ENCODE assay signal across 12 cellular contexts in the genomic region with DNA sequence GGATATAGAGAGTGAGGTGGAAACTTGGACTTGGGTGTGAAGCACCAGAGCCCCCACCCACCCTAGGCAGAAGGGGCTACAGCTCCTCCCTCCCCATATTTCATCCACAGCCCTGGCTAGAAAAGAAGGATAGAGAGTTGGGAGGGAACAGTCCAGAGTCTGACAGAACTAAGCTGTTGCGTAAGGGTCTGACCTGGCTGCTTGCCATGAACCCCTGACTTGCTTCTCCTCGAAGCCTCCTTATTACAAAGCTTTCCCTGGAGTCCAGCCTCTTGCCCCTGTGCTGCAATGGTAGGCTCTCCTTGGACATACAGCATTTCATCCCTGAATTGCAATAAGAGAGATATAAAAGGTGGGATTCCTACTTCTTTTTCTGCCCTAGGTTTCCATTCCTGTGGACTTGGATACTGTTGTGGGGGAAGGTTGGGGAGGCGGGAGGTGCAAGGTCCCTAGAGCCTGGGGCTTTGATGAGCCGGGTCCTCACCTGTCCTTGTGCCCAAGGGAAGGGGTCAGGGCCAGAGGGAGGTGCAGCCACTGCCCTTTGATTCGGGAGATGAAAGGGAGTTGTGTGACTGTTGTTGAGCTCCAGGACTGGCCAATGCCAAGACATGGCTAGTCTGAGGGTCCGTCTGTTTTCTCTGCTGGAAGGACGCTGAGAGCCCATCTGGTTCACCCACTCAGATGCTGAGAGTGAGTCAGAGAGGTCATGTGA. TPM values are rescaled to one million over a fixed set of nuclear protein-coding genes. Genes with fewer than 3 reads are reported as not detected.
DNase-seq lines count a peak whose midpoint lies in the region; ATAC-seq and TF ChIP-seq lines count a peak whose summit lies in the region.
"Had no signal": no experiment of that assay in that cellular context is flagged by ENCODE, and none has a peak within 500 bp of the region (broad histone marks: within the 10 kb centered on the region; RNA-seq: fewer than 3 reads in every experiment).

No MANE protein-coding gene starts in this region.

- H3K36me3 Mint-ChIP-seq in natural killer cell (no peaks in the 10 kb centered on the region), endodermal cell (ENCODE audit: low read depth) (no peaks in the 10 kb centered on the region)

- H3K36me3 ChIP-seq in endodermal cell (ENCODE audit: control insufficient read depth, insufficient read depth, low read length): no peaks in the 10 kb centered on the region

- peaks cover 6% of the 10 kb centered on the region for H3K4me1 ChIP-seq in endodermal cell (ENCODE audit: control insufficient read depth, insufficient read depth, low read length)

- WGBS in endodermal cell (ENCODE audit: insufficient coverage in 1 of 2, insufficient read length in 1 of 2), 2 experiments: 39 to 80% methylated on average over 2 to 7 of the region's 7 CpGs

- H3K4me1 Mint-ChIP-seq in natural killer cell (peaks cover 0 to 5% of the 10 kb centered on the region in 2 donors), endodermal cell (peaks cover 12% of the 10 kb centered on the region)

- ATAC-seq in left lobe of liver: peak; percentile 16
- no peak for ATAC-seq in HG02759 (IDR thresholded peaks at IDR 0.05; ENCODE audit: unreplicated experiment)
- no peak for ATAC-seq in natural killer cell

- no peak overlapping the region for H3K9ac ChIP-seq in endodermal cell (ENCODE audit: extremely low read depth, low read length, poor library complexity, severe bottlenecking)

- H3K4me3 ChIP-seq in HFF-Myc (replicated peaks; ENCODE audit: low read depth, low read length): no peak overlapping the region
- H3K4me3 ChIP-seq in endodermal cell (ENCODE audit: low read length): no peak overlapping the region

- H3K27ac Mint-ChIP-seq in natural killer cell (no peak overlapping the region), endodermal cell (no peak overlapping the region)

- DNase-seq in A172 (ENCODE audit: low spot score) (peak; percentile 35), HFF-Myc (ENCODE audit: extremely low read depth, low read depth) (peak; percentile 30), astrocyte of the hippocampus (ENCODE audit: low read depth, low spot score) (peak; percentile 23), left lobe of liver (ENCODE audit: low spot score) (peak; percentile 66), NCI-H1048 (lab: John Stamatoyannopoulos, UW) (no peak), natural killer cell (no peak), endodermal cell (no peak)
- DNase-seq: activated gamma-delta T cell treated with Interleukin-2 at 50 U/mL for 16 hours; effector memory CD4-positive, alpha-beta T cell; posterior cingulate gyrus had no signal

- H3K27me3 ChIP-seq in endodermal cell (ENCODE audit: control insufficient read depth, insufficient read depth, low read length, poor library complexity, severe bottlenecking): peaks cover 30% of the 10 kb centered on the region

- H3K9me3 Mint-ChIP-seq in natural killer cell: no peaks in the 10 kb centered on the region
- no peaks in the 10 kb centered on the region for H3K9me3 Mint-ChIP-seq in endodermal cell

- H3K9me3 ChIP-seq in endodermal cell (ENCODE audit: control insufficient read depth, low read length): no peaks in the 10 kb centered on the region

- TF ChIP-seq CTCF in HFF-Myc (IDR thresholded peaks at IDR 0.05; ENCODE audit: low read depth, low read length, missing control alignments) (no peak), natural killer cell (IDR thresholded peaks at IDR 0.05) (no peak), endodermal cell (conservative IDR thresholded peaks at IDR 0.05) (no peak)

- H3K4me3 Mint-ChIP-seq in natural killer cell: no peak overlapping the region
- H3K4me3 Mint-ChIP-seq in endodermal cell: no peak overlapping the region

- no peak overlapping the region for H3K27ac ChIP-seq in endodermal cell (ENCODE audit: low read depth, low read length)

- peaks cover 32 to 34% of the 10 kb centered on the region in 2 donors for H3K27me3 Mint-ChIP-seq in natural killer cell (ENCODE audit: low read depth in 2 of 2)
- H3K27me3 Mint-ChIP-seq in endodermal cell (ENCODE audit: insufficient read depth): peaks cover 24% of the 10 kb centered on the region

- intact Hi-C loops in natural killer cell (cut with micrococcal nuclease): no loop called here

RNA-seq across cellular contexts. Expression of a gene that starts 2.7 kb away (rescaled TPM):
- total RNA-seq in A172 (2014; rRNA removed; shearing (Covaris generic)): not detected in 2 replicates
- total RNA-seq in left lobe of liver (2.8 TPM), natural killer cell (not detected), endodermal cell (1 to 10 TPM; 3.9 to 4.0 TPM)
- 0.50 TPM for polyA plus RNA-seq in endodermal cell (2013, experiment 1 of 2)
- polyA plus RNA-seq in endodermal cell (2013, experiment 2 of 2): 0.33 TPM
- polyA plus RNA-seq: BJ had no signal

RNA-seq across cellular contexts. Expression of a gene that starts 33.4 kb away (rescaled TPM):
- 3.5 and 9.4 TPM in 2 replicates for total RNA-seq in A172 (2014; rRNA removed; shearing (Covaris generic))
- total RNA-seq in left lobe of liver: 0.40 TPM
- total RNA-seq in natural killer cell: not detected
- total RNA-seq in endodermal cell: 1 to 10 TPM in 1 of 2 donors, under 1 TPM in 1; 0.62 to 1.6 TPM
- polyA plus RNA-seq in endodermal cell (2013, experiment 1 of 2): not detected
- 1.2 TPM for polyA plus RNA-seq in endodermal cell (2013, experiment 2 of 2)

RNA-seq across cellular contexts. Expression of a gene that starts 33.6 kb away (rescaled TPM):
- total RNA-seq in A172 (2014; rRNA removed; shearing (Covaris generic)): 1,101 and 1,191 TPM in 2 replicates
- 80.8 TPM for total RNA-seq in left lobe of liver
- total RNA-seq in natural killer cell: 10 to 100 TPM; 70.3 to 87.5 (median 79.8) TPM
- total RNA-seq in endodermal cell: 100 to 1,000 TPM; 323 to 351 TPM
- polyA plus RNA-seq in endodermal cell (2013, experiment 1 of 2): 255 TPM
- polyA plus RNA-seq in endodermal cell (2013, experiment 2 of 2): 247 TPM

Comparison
In these comparisons a context has a peak if more than half of its experiments do, and no peak if none do; other contexts are left out.
1. DNase-seq: peak in A172 (single experiment), HFF-Myc (single experiment), astrocyte of the hippocampus (single experiment) and left lobe of liver (single experiment); none in NCI-H1048 (single experiment), natural killer cell (single experiment) and endodermal cell (single experiment).